ENCODE assay signal across 1 cellular context in genomic region chr13:57946361-57946760, GRCh38.
TF ChIP-seq lines count a peak whose summit lies in the region.

No MANE protein-coding gene starts in this region.

TF ChIP-seq in GM12878, 131 proteins besides CTCF, POLR2A, EP300 and RAD21 (continued from another document):
- TF ChIP-seq BCLAF1 (IDR thresholded peaks at IDR 0.05) = no peak
- no peak for TF ChIP-seq TCF12 (IDR thresholded peaks at IDR 0.05; ENCODE audit: low read depth, low read length)
- no peak for TF ChIP-seq ESRRA (IDR thresholded peaks at IDR 0.05; ENCODE audit: low read length)
- no peak for TF ChIP-seq CEBPB (IDR thresholded peaks at IDR 0.05; ENCODE audit: borderline replicate concordance in 1 of 2, low read depth in 2 of 2, low read length in 2 of 2)
- no peak for TF ChIP-seq YY1 (IDR thresholded peaks at IDR 0.05; ENCODE audit: low read depth, low read length)
- no peak for TF ChIP-seq BHLHE40 (IDR thresholded peaks at IDR 0.05; ENCODE audit: borderline replicate concordance in 1 of 2, low read depth in 2 of 2, low read length in 1 of 2)
- TF ChIP-seq SPI1 (IDR thresholded peaks at IDR 0.05; ENCODE audit: borderline replicate concordance, insufficient read depth, low read depth, low read length) = no peak
- no peak for TF ChIP-seq NR2C2 (IDR thresholded peaks at IDR 0.05; ENCODE audit: borderline replicate concordance, control insufficient read depth, insufficient read length, low read depth)
- no peak for TF ChIP-seq NR2C1 (IDR thresholded peaks at IDR 0.05)
